In the genomic region with DNA sequence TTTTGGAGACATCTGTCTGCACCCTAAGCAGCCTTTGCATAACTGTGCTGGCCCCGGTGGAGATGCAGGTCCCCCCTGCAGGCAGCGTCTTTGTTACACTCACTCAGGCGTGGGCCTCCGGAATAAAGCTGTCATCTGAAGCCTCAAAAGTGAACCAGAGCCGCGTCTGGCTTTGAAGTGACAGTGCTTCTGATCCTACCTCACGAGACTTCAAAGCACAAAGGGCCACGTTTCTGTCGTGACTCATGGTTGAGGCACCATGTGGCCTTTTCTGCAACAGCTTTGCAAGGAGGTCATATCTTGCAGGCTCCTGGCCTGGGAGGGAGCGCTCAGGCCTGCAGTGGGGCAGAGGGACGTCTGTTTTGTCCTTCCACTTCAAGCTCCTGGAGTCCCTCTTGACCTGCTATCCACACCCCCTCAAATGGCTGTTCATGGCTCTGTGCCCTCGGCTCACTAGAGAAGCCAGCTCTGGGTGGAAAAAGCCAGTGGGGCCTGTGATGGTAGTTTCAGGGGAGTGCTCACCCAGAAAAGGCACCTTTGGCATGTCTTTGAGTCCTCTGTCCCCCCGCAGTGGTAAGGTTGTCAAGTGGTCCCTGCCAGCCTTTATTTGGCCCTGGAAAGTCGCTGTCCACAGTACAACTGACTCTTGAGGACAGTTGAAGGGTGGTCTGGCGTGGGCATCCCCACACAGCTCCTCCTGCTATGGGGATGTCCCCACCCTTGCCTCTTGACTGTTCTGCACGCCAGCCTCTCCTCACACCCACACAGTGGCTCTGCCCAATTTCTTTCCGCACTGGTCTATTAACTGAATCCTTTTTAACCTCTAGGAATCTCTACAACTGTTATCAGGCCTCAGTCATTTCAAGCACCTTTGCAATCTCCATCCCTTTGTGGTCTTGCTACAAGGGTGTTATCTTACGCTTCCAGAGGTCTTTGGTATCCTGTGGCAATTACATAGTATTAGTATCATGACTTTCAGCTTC, we compare ENCODE assay signal across 9 cellular contexts. TPM values are rescaled to one million over a fixed set of nuclear protein-coding genes. Genes with fewer than 3 reads are reported as not detected.
DNase-seq lines count a peak whose midpoint lies in the region; ATAC-seq and TF ChIP-seq lines count a peak whose summit lies in the region.
"Had no signal": no experiment of that assay in that cellular context is flagged by ENCODE, and none has a peak within 500 bp of the region (broad histone marks: within the 10 kb centered on the region; RNA-seq: fewer than 3 reads in every experiment).

No MANE protein-coding gene starts in this region.

- peak overlapping the region; percentile 14 for H3K4me2 ChIP-seq in smooth muscle cell

- peaks cover 2 to 10% (median 4%) of the 10 kb centered on the region in 3 donors for H3K27me3 Mint-ChIP-seq in CD14-positive monocyte (ENCODE audit: low read depth in 3 of 3)
- peaks cover 2% of the 10 kb centered on the region for H3K27me3 Mint-ChIP-seq in activated naive CD8-positive, alpha-beta T cell treated with anti-CD3 and anti-CD28 coated beads, Interleukin-2, amount 10 ng/mL, durations not matched to agents 7 days and 5 days
- H3K27me3 Mint-ChIP-seq in immature natural killer cell (ENCODE audit: low read depth in 3 of 3), result peaks cover 0 to 19% (median 14%) of the 10 kb centered on the region in 3 donors
- H3K27me3 Mint-ChIP-seq: brain had no signal

- H3F3A ChIP-seq in smooth muscle cell (ENCODE audit: low read depth), result peaks cover 6% of the 10 kb centered on the region

- DNase-seq in CD14-positive monocyte (ENCODE audit: low spot score), result peak; percentile 40
- peak; percentile 35 for DNase-seq in T-helper 9 cell
- peak; percentile 64 for DNase-seq in activated naive CD8-positive, alpha-beta T cell treated with anti-CD3 and anti-CD28 coated beads, Interleukin-2, amount 10 ng/mL, durations not matched to agents 7 days and 5 days
- DNase-seq in smooth muscle cell (lab: John Stamatoyannopoulos, UW; ENCODE audit: unreplicated experiment), result no peak
- DNase-seq in immature natural killer cell, result no peak
- DNase-seq in NCI-H446 treated with DMSO at 0.1 percent for 48 hours (lab: John Stamatoyannopoulos, UW), result no peak
- no peak for DNase-seq in psoas muscle

- peaks cover 4% of the 10 kb centered on the region for H3K27me3 ChIP-seq in smooth muscle cell (ENCODE audit: low read depth)
- H3K27me3 ChIP-seq in psoas muscle (ENCODE audit: insufficient read depth in 3 of 3, low read length in 2 of 3), result peaks cover 0 to 2% (median 0%) of the 10 kb centered on the region in 3 donors

- no peak overlapping the region for H3K9ac ChIP-seq in smooth muscle cell (ENCODE audit: low read depth)

- H2AFZ ChIP-seq in smooth muscle cell (ENCODE audit: low read depth), result no peak overlapping the region

- no peaks in the 10 kb centered on the region for H3K79me2 ChIP-seq in smooth muscle cell (ENCODE audit: low read depth)

- peak; percentile 90 for ATAC-seq in activated naive CD8-positive, alpha-beta T cell treated with anti-CD3 and anti-CD28 coated beads, Interleukin-2, amount 10 ng/mL, durations not matched to agents 7 days and 5 days (ENCODE audit: low read depth)
- ATAC-seq in GM18498 (IDR thresholded peaks at IDR 0.05; ENCODE audit: unreplicated experiment), result no peak
- no peak for ATAC-seq in psoas muscle

- H3K27ac Mint-ChIP-seq in CD14-positive monocyte (no peak overlapping the region), immature natural killer cell (peak overlapping the region in 1 of 6 donors; percentile 7)
- H3K27ac Mint-ChIP-seq in activated naive CD8-positive, alpha-beta T cell treated with anti-CD3 and anti-CD28 coated beads, Interleukin-2, amount 10 ng/mL, durations not matched to agents 7 days and 5 days, result peak overlapping the region; percentile 14

- no peaks in the 10 kb centered on the region for H3K36me3 Mint-ChIP-seq in CD14-positive monocyte
- peaks cover 23% of the 10 kb centered on the region for H3K36me3 Mint-ChIP-seq in activated naive CD8-positive, alpha-beta T cell treated with anti-CD3 and anti-CD28 coated beads, Interleukin-2, amount 10 ng/mL, durations not matched to agents 7 days and 5 days
- H3K36me3 Mint-ChIP-seq in immature natural killer cell, result no peaks in the 10 kb centered on the region
- H3K36me3 Mint-ChIP-seq: brain had no signal

- no peaks in the 10 kb centered on the region for H4K20me1 ChIP-seq in smooth muscle cell (ENCODE audit: low read depth)

- POLR2A ChIA-PET in activated naive CD8-positive, alpha-beta T cell treated with anti-CD3 and anti-CD28 coated beads, Interleukin-2, amount 10 ng/mL, durations not matched to agents 7 days and 5 days (lab: Charles Lee), result interaction anchor here (0.9 to 2.8 kb wide), 4 partner anchors 9 to 79 kb away, joined by 3 to 8 read pairs (median 4); no protein-coding TSS in a partner anchor

- no peak overlapping the region for H3K27ac ChIP-seq in smooth muscle cell (ENCODE audit: low read depth)
- H3K27ac ChIP-seq in psoas muscle, result no peak overlapping the region

- H3K4me1 ChIP-seq in smooth muscle cell (ENCODE audit: low read depth), result peaks cover 6% of the 10 kb centered on the region
- no peaks in the 10 kb centered on the region for H3K4me1 ChIP-seq in psoas muscle

- WGBS in smooth muscle cell (ENCODE audit: low lambda C conversion rate), result 30% methylated on average over 18 of the region's 18 CpGs
- WGBS in psoas muscle, 3 donors, result 56 to 62% (median 58%) methylated on average over 18 of the region's 18 CpGs

- no peaks in the 10 kb centered on the region for H3K36me3 ChIP-seq in smooth muscle cell (ENCODE audit: low read depth)
- H3K36me3 ChIP-seq in psoas muscle (ENCODE audit: insufficient read depth in 1 of 2, low read depth in 1 of 2), result no peaks in the 10 kb centered on the region

- H3K4me1 Mint-ChIP-seq in CD14-positive monocyte, result peaks cover 11% of the 10 kb centered on the region
- peaks cover 32% of the 10 kb centered on the region for H3K4me1 Mint-ChIP-seq in activated naive CD8-positive, alpha-beta T cell treated with anti-CD3 and anti-CD28 coated beads, Interleukin-2, amount 10 ng/mL, durations not matched to agents 7 days and 5 days
- H3K4me1 Mint-ChIP-seq in immature natural killer cell, result no peaks in the 10 kb centered on the region

- no peaks in the 10 kb centered on the region for H3K9me3 ChIP-seq in smooth muscle cell (replicated peaks; ENCODE audit: low read depth)
- no peaks in the 10 kb centered on the region for H3K9me3 ChIP-seq in psoas muscle

- TF ChIP-seq CTCF in CD14-positive monocyte (IDR thresholded peaks at IDR 0.05) (no peak), smooth muscle cell (IDR thresholded peaks at IDR 0.05; ENCODE audit: borderline replicate concordance, insufficient read depth, poor library complexity, severe bottlenecking) (no peak), psoas muscle (IDR thresholded peaks at IDR 0.05) (no peak)

- H3K9me3 Mint-ChIP-seq in CD14-positive monocyte (no peaks in the 10 kb centered on the region), immature natural killer cell (no peaks in the 10 kb centered on the region)
- H3K9me3 Mint-ChIP-seq in activated naive CD8-positive, alpha-beta T cell treated with anti-CD3 and anti-CD28 coated beads, Interleukin-2, amount 10 ng/mL, durations not matched to agents 7 days and 5 days, result no peaks in the 10 kb centered on the region
- H3K9me3 Mint-ChIP-seq: brain had no signal

- intact Hi-C loops in CD14-positive monocyte (cut with micrococcal nuclease), result no loop called here
- intact Hi-C loops in psoas muscle (cut with DNase I), result no loop called here

- H3K4me3 ChIP-seq in smooth muscle cell (no peak overlapping the region), psoas muscle (no peak overlapping the region)

- H3K4me3 Mint-ChIP-seq in CD14-positive monocyte (no peak overlapping the region), immature natural killer cell (no peak overlapping the region)
- peak overlapping the region; percentile 31 for H3K4me3 Mint-ChIP-seq in activated naive CD8-positive, alpha-beta T cell treated with anti-CD3 and anti-CD28 coated beads, Interleukin-2, amount 10 ng/mL, durations not matched to agents 7 days and 5 days
- H3K4me3 Mint-ChIP-seq: brain had no signal

RNA-seq across cellular contexts. Expression of a gene that starts 19.3 kb away (rescaled TPM):
- polyA plus RNA-seq in CD14-positive monocyte (under 1 TPM in 1 of 2 donors, not detected in 1; 0.11 TPM), smooth muscle cell (not detected in 2 replicates), immature natural killer cell (not detected), psoas muscle (under 1 TPM in 2 of 3 donors, not detected in 1; 0.01 to 0.03 TPM)
- total RNA-seq in activated naive CD8-positive, alpha-beta T cell treated with anti-CD3 and anti-CD28 coated beads, Interleukin-2, amount 10 ng/mL, durations not matched to agents 7 days and 5 days, result 10 to 100 TPM; 18.8 to 21.5 TPM
- total RNA-seq in smooth muscle cell (not detected in 2 replicates), psoas muscle (under 1 TPM in 1 of 4 donors, not detected in 3; 0.32 TPM)

RNA-seq across cellular contexts. Expression of a gene that starts 41.0 kb away (rescaled TPM):
- polyA plus RNA-seq in CD14-positive monocyte (1 to 10 TPM; 2.9 to 3.2 TPM), smooth muscle cell (458 and 600 TPM in 2 replicates), immature natural killer cell (10 to 100 TPM in 2 of 3 donors, 1 to 10 TPM in 1; 5.3 to 23.7 (median 16.9) TPM), psoas muscle (10 to 100 TPM in 2 of 3 donors, 1 to 10 TPM in 1; 9.1 to 12.6 (median 11.5) TPM)
- total RNA-seq in activated naive CD8-positive, alpha-beta T cell treated with anti-CD3 and anti-CD28 coated beads, Interleukin-2, amount 10 ng/mL, durations not matched to agents 7 days and 5 days, result 100 to 1,000 TPM; 102 to 105 TPM
- total RNA-seq in smooth muscle cell (344 and 532 TPM in 2 replicates), psoas muscle (10 to 100 TPM in 2 of 4 donors, 1 to 10 TPM in 2; 9.0 to 20.3 (median 10.6) TPM)

Comparison
In these comparisons a context has a peak if more than half of its experiments do, and no peak if none do; other contexts are left out.
1. DNase-seq: peak in CD14-positive monocyte (single experiment), T-helper 9 cell (single experiment) and activated naive CD8-positive, alpha-beta T cell treated with anti-CD3 and anti-CD28 coated beads, Interleukin-2, amount 10 ng/mL, durations not matched to agents 7 days and 5 days (single experiment); none in smooth muscle cell (single experiment), immature natural killer cell (0 of 3), NCI-H446 treated with DMSO at 0.1 percent for 48 hours (single experiment) and psoas muscle (0 of 2).
2. RNA of a gene that starts 41.0 kb away (polyA plus RNA-seq): 458 to 600 TPM in smooth muscle cell; 5.3 to 23.7 TPM in immature natural killer cell, 9.1 to 12.6 TPM in psoas muscle and 2.9 to 3.2 TPM in CD14-positive monocyte; every median in the first group is over 10 times any median in the second.